ENCODE assay signal across 2 cellular contexts in genomic region chr16:82093901-82094300, GRCh38.
TF ChIP-seq lines count a peak whose summit lies in the region.

No MANE protein-coding gene starts in this region.

TF ChIP-seq in GM23338, 12 proteins besides CTCF, POLR2A, EP300 and RAD21:
- TF ChIP-seq JUNB (IDR thresholded peaks at IDR 0.05; ENCODE audit: unreplicated experiment) (no peak), ZNF462 (CRISPR knock-in tag; IDR thresholded peaks at IDR 0.05) (no peak), ETS1 (IDR thresholded peaks at IDR 0.05) (no peak), NANOG (IDR thresholded peaks at IDR 0.05; ENCODE audit: borderline replicate concordance) (no peak), CREB1 (CRISPR knock-in tag; IDR thresholded peaks at IDR 0.05; ENCODE audit: low read depth) (no peak), EZH2 (IDR thresholded peaks at IDR 0.05; ENCODE audit: low read depth, unreplicated experiment) (no peak), ZNF114 (CRISPR knock-in tag; IDR thresholded peaks at IDR 0.05) (no peak), POLR2AphosphoS5 (IDR thresholded peaks at IDR 0.05; ENCODE audit: low read depth) (no peak), REST (IDR thresholded peaks at IDR 0.05; ENCODE audit: unreplicated experiment) (no peak), STAT1 (IDR thresholded peaks at IDR 0.05; ENCODE audit: unreplicated experiment) (no peak), ZNF331 (CRISPR knock-in tag; IDR thresholded peaks at IDR 0.05; ENCODE audit: low read depth) (no peak), EZH2phosphoT487 (IDR thresholded peaks at IDR 0.05; ENCODE audit: unreplicated experiment) (no peak)

TF ChIP-seq in endothelial cell of umbilical vein, 7 proteins besides CTCF, POLR2A, EP300 and RAD21:
- peak; percentile 24 for TF ChIP-seq GATA2 (IDR thresholded peaks at IDR 0.05; ENCODE audit: insufficient read depth, insufficient read length, low read depth, low read length)
- no peak for TF ChIP-seq MAX (IDR thresholded peaks at IDR 0.05; ENCODE audit: insufficient read depth, insufficient read length)
- no peak for TF ChIP-seq POLR2AphosphoS5 (IDR thresholded peaks at IDR 0.05; ENCODE audit: insufficient read depth, low read depth, low read length)
- TF ChIP-seq EZH2 (IDR thresholded peaks at IDR 0.05; ENCODE audit: borderline replicate concordance, low read depth, low read length, severe bottlenecking): no peak
TF ChIP-seq in endothelial cell of umbilical vein: peak in this region for 1.
